Comparison of ENCODE assay signal across 9 cellular contexts in the genomic region with DNA sequence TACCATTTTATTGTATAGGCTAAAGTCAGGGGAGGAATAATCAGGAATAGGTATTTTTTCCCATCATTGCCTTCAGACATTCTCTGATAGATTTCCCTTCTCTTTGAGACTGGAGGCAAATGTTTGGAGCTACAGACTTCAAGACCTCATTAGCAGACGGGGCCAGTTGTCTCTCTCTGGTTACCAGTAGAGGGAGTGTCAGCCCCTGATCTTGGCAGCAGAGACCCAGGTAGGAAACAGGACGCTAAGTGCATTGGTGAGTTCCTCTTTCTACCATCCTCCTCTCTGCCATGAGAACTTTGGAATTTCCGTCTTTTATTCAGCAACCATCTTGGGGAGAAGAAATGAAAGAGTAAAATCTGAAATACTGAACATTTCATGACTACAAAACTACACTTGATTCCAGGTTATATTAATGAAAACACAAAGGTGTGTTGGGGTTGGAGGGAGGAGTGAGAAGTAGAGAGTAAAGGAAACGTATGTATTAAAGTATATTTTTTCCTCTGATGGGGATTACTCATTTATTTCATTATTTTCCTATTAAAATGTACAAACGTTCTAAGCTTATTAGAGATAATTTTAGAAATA.
DNase-seq lines count a peak whose midpoint lies in the region; ATAC-seq and TF ChIP-seq lines count a peak whose summit lies in the region.
"Had no signal": no experiment of that assay in that cellular context is flagged by ENCODE, and none has a peak within 500 bp of the region (broad histone marks: within the 10 kb centered on the region; RNA-seq: fewer than 3 reads in every experiment).

No MANE protein-coding gene starts in this region.

- no peak overlapping the region for H3K27ac ChIP-seq in coronary artery
- H3K27ac ChIP-seq: epithelial cell of prostate had no signal

- CTCF ChIA-PET in BJ (lab: Yijun Ruan, JAX) = no interaction called here

- ATAC-seq in GM18907 (IDR thresholded peaks at IDR 0.05; ENCODE audit: unreplicated experiment) (peak; percentile 88), HG02981 (IDR thresholded peaks at IDR 0.05; ENCODE audit: unreplicated experiment) (peak; percentile 59)

- no peaks in the 10 kb centered on the region for H3K36me3 ChIP-seq in BJ (ENCODE audit: control insufficient read depth, insufficient read depth, low read length)

- H3K4me1 Mint-ChIP-seq in neural crest cell = peaks cover 9% of the 10 kb centered on the region
- no peaks in the 10 kb centered on the region for H3K4me1 Mint-ChIP-seq in activated T-cell treated with anti-CD3 and anti-CD28 coated beads, Interleukin-2, amount 50 U/mL, for 24 hours (ENCODE audit: low read depth)

- H3K27me3 ChIP-seq in BJ (ENCODE audit: control insufficient read depth, insufficient read depth, low read length) = no peaks in the 10 kb centered on the region

- in situ Hi-C loops in T47D (cut with HindIII; ENCODE audit: low pct_unique_long_range_greater_than_20kb, low sequenced_read_pairs) = no loop called here

- no peak overlapping the region for H3K4me3 ChIP-seq in BJ (ENCODE audit: low read depth, low read length)
- no peak overlapping the region for H3K4me3 ChIP-seq in coronary artery

- no peaks in the 10 kb centered on the region for H3K27me3 Mint-ChIP-seq in neural crest cell (ENCODE audit: low read depth)
- no peaks in the 10 kb centered on the region for H3K27me3 Mint-ChIP-seq in activated T-cell treated with anti-CD3 and anti-CD28 coated beads, Interleukin-2, amount 50 U/mL, for 24 hours

- H3K4me3 Mint-ChIP-seq in neural crest cell = no peak overlapping the region
- H3K4me3 Mint-ChIP-seq in activated T-cell treated with anti-CD3 and anti-CD28 coated beads, Interleukin-2, amount 50 U/mL, for 24 hours = no peak overlapping the region

- POLR2A ChIA-PET in BJ (lab: Charles Lee) = no interaction called here

- H3K9me3 Mint-ChIP-seq in neural crest cell = peaks cover 8% of the 10 kb centered on the region
- H3K9me3 Mint-ChIP-seq in activated T-cell treated with anti-CD3 and anti-CD28 coated beads, Interleukin-2, amount 50 U/mL, for 24 hours = peaks cover 4% of the 10 kb centered on the region

- no peaks in the 10 kb centered on the region for H3K36me3 Mint-ChIP-seq in neural crest cell (ENCODE audit: low read depth)
- no peaks in the 10 kb centered on the region for H3K36me3 Mint-ChIP-seq in activated T-cell treated with anti-CD3 and anti-CD28 coated beads, Interleukin-2, amount 50 U/mL, for 24 hours (ENCODE audit: low read depth)

- TF ChIP-seq CTCF in BJ (IDR thresholded peaks at IDR 0.05; ENCODE audit: insufficient read depth, low read depth, low read length) = peak; percentile 36; the same call in 1 of the 2 replicates
- TF ChIP-seq CTCF in neural crest cell (conservative IDR thresholded peaks at IDR 0.05) = peak; percentile 74
- TF ChIP-seq CTCF in coronary artery (IDR thresholded peaks at IDR 0.05) = no peak

- no peak overlapping the region for H3K27ac Mint-ChIP-seq in neural crest cell (ENCODE audit: unreplicated experiment)
- no peak overlapping the region for H3K27ac Mint-ChIP-seq in activated T-cell treated with anti-CD3 and anti-CD28 coated beads, Interleukin-2, amount 50 U/mL, for 24 hours

- no peak for DNase-seq in BJ (ENCODE audit: low read depth)
- DNase-seq in NCI-H2227 (lab: John Stamatoyannopoulos, UW; ENCODE audit: unreplicated experiment) = peak; percentile 53
- DNase-seq in T47D (ENCODE audit: low read depth in 1 of 2, low spot score in 1 of 2) = peak; percentile 23 to 79
- DNase-seq in neural crest cell (ENCODE audit: low read depth, low spot score) = peak; percentile 16
- DNase-seq in activated T-cell treated with anti-CD3 and anti-CD28 coated beads, Interleukin-2, amount 50 U/mL, for 24 hours = no peak
- no peak for DNase-seq in coronary artery (ENCODE audit: low spot score)

Comparison
In these comparisons a context has a peak if more than half of its experiments do, and no peak if none do; other contexts are left out.
1. DNase-seq: peak in NCI-H2227 (single experiment), T47D (2 of 2) and neural crest cell (single experiment); none in BJ (single experiment), activated T-cell treated with anti-CD3 and anti-CD28 coated beads, Interleukin-2, amount 50 U/mL, for 24 hours (single experiment) and coronary artery (single experiment).